8 cellular contexts compared by ENCODE assay signal in the genomic region with DNA sequence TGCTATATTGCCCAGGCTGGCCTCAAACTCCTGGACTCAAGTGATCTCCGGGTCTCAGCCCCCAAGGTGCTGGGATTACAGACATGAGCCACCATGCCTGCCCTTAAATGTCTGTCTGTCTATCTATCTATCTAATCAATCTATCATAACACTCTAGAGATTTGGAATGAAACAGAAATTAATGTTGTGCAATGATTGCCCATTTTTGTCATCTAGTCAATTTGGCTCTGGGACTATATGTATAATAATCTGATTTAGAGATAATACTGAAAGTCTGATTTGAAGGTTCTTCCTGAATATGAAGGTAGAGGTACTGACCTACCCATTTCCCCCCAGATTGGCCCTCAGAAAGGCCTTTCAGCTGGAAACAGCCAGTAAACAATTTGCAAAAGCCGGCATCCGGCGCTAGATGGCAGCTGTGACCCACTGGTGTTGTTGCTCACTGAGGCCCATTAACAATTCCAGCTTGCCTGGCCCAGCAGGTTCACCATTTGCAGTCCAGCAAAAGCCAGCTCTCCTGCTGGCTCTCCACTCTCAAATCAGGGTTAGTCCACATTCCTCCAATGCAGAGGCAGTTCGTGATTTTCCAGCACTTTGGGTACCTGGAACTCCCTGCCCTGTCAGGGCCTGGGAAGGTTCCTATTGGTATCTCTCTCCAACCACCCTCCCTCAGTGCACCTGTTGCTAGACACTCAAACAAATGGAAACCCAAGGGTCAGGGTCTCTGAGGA. TPM values are rescaled to one million over a fixed set of nuclear protein-coding genes. Genes with fewer than 3 reads are reported as not detected.
A peak's percentile ranks its signal among the peaks of the same experiment; 100 is the strongest.
DNase-seq lines count a peak whose midpoint lies in the region; ATAC-seq and FAIRE-seq lines count a peak whose summit lies in the region.

No MANE protein-coding gene starts in this region.

- H3K27ac Mint-ChIP-seq in activated naive CD8-positive, alpha-beta T cell treated with anti-CD3 and anti-CD28 coated beads for 36 hours = no peak overlapping the region

- H3K9me2 ChIP-seq in Karpas-422 (replicated peaks; ENCODE audit: insufficient read depth, low read length) = no peaks in the 10 kb centered on the region

- H3K4me2 ChIP-seq in Karpas-422 (ENCODE audit: low read depth, low read length, poor library complexity, severe bottlenecking) = no peak overlapping the region

- H3K9me3 Mint-ChIP-seq in activated naive CD8-positive, alpha-beta T cell treated with anti-CD3 and anti-CD28 coated beads for 36 hours = no peaks in the 10 kb centered on the region

- H3K4me3 ChIP-seq in Karpas-422 (ENCODE audit: low read length) = no peak overlapping the region

- peak; percentile 37 to 74 for DNase-seq in NCI-H524 (lab: John Stamatoyannopoulos, UW)
- DNase-seq in NCI-H524 treated with DMSO at 0.1 percent for 48 hours (lab: John Stamatoyannopoulos, UW) = no peak
- DNase-seq in Karpas-422 = peak; percentile 84
- DNase-seq in SK-N-DZ (ENCODE audit: low spot score) = peak; percentile 73
- peak; percentile 48 for DNase-seq in activated naive CD8-positive, alpha-beta T cell treated with anti-CD3 and anti-CD28 coated beads for 36 hours
- DNase-seq in Right ventricle myocardium inferior (ENCODE audit: missing footprints) = peak; percentile 83
- peak; percentile 78 to 98 (median 90) for DNase-seq in posterior cingulate gyrus
- DNase-seq in urothelium cell line (ENCODE audit: low spot score) = peak; percentile 73

- no peaks in the 10 kb centered on the region for H3K27me3 ChIP-seq in Karpas-422 (ENCODE audit: low read length)

- H3K27ac ChIP-seq in Karpas-422 (ENCODE audit: low read length) = no peak overlapping the region

- H3K4me1 Mint-ChIP-seq in activated naive CD8-positive, alpha-beta T cell treated with anti-CD3 and anti-CD28 coated beads for 36 hours = no peaks in the 10 kb centered on the region

- peak; percentile 82 for ATAC-seq in Right ventricle myocardium inferior

- no peaks in the 10 kb centered on the region for H3K9me3 ChIP-seq in Karpas-422 (ENCODE audit: low read length)

- no peaks in the 10 kb centered on the region for H3K36me3 Mint-ChIP-seq in activated naive CD8-positive, alpha-beta T cell treated with anti-CD3 and anti-CD28 coated beads for 36 hours

- peaks cover 31% of the 10 kb centered on the region for H3K4me1 ChIP-seq in Karpas-422 (ENCODE audit: low read length)

- no peak overlapping the region for H2AFZ ChIP-seq in Karpas-422 (ENCODE audit: low read length)

- no peak overlapping the region for H3K4me3 Mint-ChIP-seq in activated naive CD8-positive, alpha-beta T cell treated with anti-CD3 and anti-CD28 coated beads for 36 hours

- no peaks in the 10 kb centered on the region for H3K79me2 ChIP-seq in Karpas-422 (ENCODE audit: low read length)

- intact Hi-C loops in Right ventricle myocardium inferior (cut with DNase I) (loop anchor here (1.0 to 10.0 kb wide), 3 partner anchors 54 to 161 kb away; no protein-coding TSS in a partner anchor), posterior cingulate gyrus (cut with DNase I) (loop anchor here (1.0 kb wide), 2 partner anchors 55 to 75 kb away; no protein-coding TSS in a partner anchor)

- no peaks in the 10 kb centered on the region for H3K36me3 ChIP-seq in Karpas-422 (ENCODE audit: insufficient read depth, low read length)

- no peak for FAIRE-seq in urothelium cell line (lab: Jason Lieb, UNC)

- H4K20me1 ChIP-seq in Karpas-422 (ENCODE audit: insufficient read depth, low read depth, low read length) = no peaks in the 10 kb centered on the region

- peaks cover 4% of the 10 kb centered on the region for H3K27me3 Mint-ChIP-seq in activated naive CD8-positive, alpha-beta T cell treated with anti-CD3 and anti-CD28 coated beads for 36 hours

- H3K9ac ChIP-seq in Karpas-422 (ENCODE audit: low read length) = no peak overlapping the region

RNA-seq across cellular contexts. Expression of a gene that starts 22.9 kb away (rescaled TPM):
- total RNA-seq in Karpas-422 (2014; rRNA removed; shearing (Covaris generic); ENCODE audit: low replicate concordance) = 25.3 and 37.8 TPM in 2 replicates
- 18.5 and 20.8 TPM in 2 replicates for polyA plus RNA-seq in SK-N-DZ (2014; cell fraction: cytosol; rRNA removed)
- 11.9 and 14.3 TPM in 2 replicates for polyA plus RNA-seq in SK-N-DZ (2014; cell fraction: nucleus; rRNA removed)
- 10 to 100 TPM; 16.5 to 17.9 TPM for total RNA-seq in activated naive CD8-positive, alpha-beta T cell treated with anti-CD3 and anti-CD28 coated beads for 36 hours
- total RNA-seq in Right ventricle myocardium inferior = 13.6 TPM

RNA-seq across cellular contexts. Expression of a gene that starts 30.3 kb away (rescaled TPM):
- 42.6 and 57.5 TPM in 2 replicates for total RNA-seq in Karpas-422 (2014; rRNA removed; shearing (Covaris generic); ENCODE audit: low replicate concordance)
- 48.0 and 48.4 TPM in 2 replicates for polyA plus RNA-seq in SK-N-DZ (2014; cell fraction: cytosol; rRNA removed)
- 39.8 and 41.3 TPM in 2 replicates for polyA plus RNA-seq in SK-N-DZ (2014; cell fraction: nucleus; rRNA removed)
- total RNA-seq in activated naive CD8-positive, alpha-beta T cell treated with anti-CD3 and anti-CD28 coated beads for 36 hours = 10 to 100 TPM; 33.2 to 35.8 TPM
- 21.9 TPM for total RNA-seq in Right ventricle myocardium inferior
